Comparison of ENCODE assay signal across 22 cellular contexts in the genomic region with DNA sequence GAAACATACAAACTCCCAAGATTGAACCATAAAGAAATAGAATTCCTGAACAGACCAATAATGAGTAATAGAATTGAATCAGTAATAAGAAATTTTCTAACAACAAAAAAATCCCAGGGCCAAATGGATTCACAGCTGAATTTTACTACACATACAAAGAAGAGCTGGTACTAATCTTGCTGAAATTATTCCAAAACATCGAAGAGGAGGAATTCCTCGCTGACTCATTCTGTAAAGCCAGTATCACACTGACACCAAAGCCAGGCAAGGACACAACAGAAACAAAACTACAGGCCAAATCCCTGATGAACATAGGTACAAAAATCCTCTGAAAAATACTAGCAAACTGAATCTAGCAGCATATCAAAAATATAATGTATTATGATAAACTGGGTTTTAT.
"Had no signal": no experiment of that assay in that cellular context is flagged by ENCODE, and none has a peak within 500 bp of the region (broad histone marks: within the 10 kb centered on the region; RNA-seq: fewer than 3 reads in every experiment).

No MANE protein-coding gene starts in this region.

- H3K4me3 Mint-ChIP-seq: activated CD4-positive, alpha-beta memory T cell treated with anti-CD3 and anti-CD28 coated beads, Interleukin-2, amount 10 ng/mL, durations not matched to agents 7 days and 5 days; activated naive CD4-positive, alpha-beta T cell treated with anti-CD3 and anti-CD28 coated beads, Interleukin-2, amount 50 U/mL, for 24 hours; activated T-cell treated with anti-CD3 and anti-CD28 coated beads, Interleukin-2, amount 50 U/mL, for 24 hours; nephron; stimulated activated naive B cell treated with anti-CD40 and anti-IgM and Interleukin-4, amounts not matched to agents 10 μg/mL and 1 μg/mL and 100 μg/mL, for 72 hours; WTC11 had no signal

- H3K36me3 ChIP-seq: brain microvascular endothelial cell, esophagus squamous epithelium, thyroid gland had no signal

- H3K27me3 ChIP-seq: brain microvascular endothelial cell, esophagus squamous epithelium, thyroid gland had no signal

- H3K36me3 Mint-ChIP-seq: activated naive CD4-positive, alpha-beta T cell treated with anti-CD3 and anti-CD28 coated beads, Interleukin-2, amount 50 U/mL, for 24 hours; stimulated activated naive B cell treated with anti-CD40 and anti-IgM and Interleukin-4, amounts not matched to agents 10 μg/mL and 1 μg/mL and 100 μg/mL, for 72 hours had no signal

- FAIRE-seq: endothelial cell of umbilical vein, frontal cortex had no signal

- H3K4me3 ChIP-seq: esophagus squamous epithelium, skin epidermis, thyroid gland had no signal

- H3K4me1 ChIP-seq: esophagus squamous epithelium, thyroid gland had no signal

- DNase-seq: activated CD4-positive, alpha-beta memory T cell treated with anti-CD3 and anti-CD28 coated beads, Interleukin-2, amount 10 ng/mL, durations not matched to agents 7 days and 5 days; activated CD4-positive, alpha-beta T cell treated with anti-CD3 and anti-CD28 coated beads for 4 hours; activated effector memory CD4-positive, alpha-beta T cell treated with Interleukin-2 at 50 U/mL for 16 hours; activated T-cell treated with anti-CD3 and anti-CD28 coated beads, Interleukin-2, amount 50 U/mL, for 24 hours; amniotic stem cell; brain microvascular endothelial cell; cortex of kidney; effector CD4-positive, alpha-beta T cell; esophagus squamous epithelium; head of caudate nucleus; mesenchymal stem cell; occipital lobe; stimulated activated CD4-positive, alpha-beta T cell treated with anti-CD3 and anti-CD28 coated beads, Interleukin-15, amount 100 ng/mL, for 24 hours; stimulated activated CD4-positive, alpha-beta T cell treated with anti-CD3 and anti-CD28 coated beads, Interleukin-4, amount 100 ng/mL, for 1 hour; stimulated activated naive B cell treated with anti-CD40 and anti-IgM and Interleukin-4, amounts not matched to agents 10 μg/mL and 1 μg/mL and 100 μg/mL, for 72 hours; thyroid gland had no signal

- H3K9me3 ChIP-seq: esophagus squamous epithelium, thyroid gland had no signal

- H3K27me3 Mint-ChIP-seq: activated CD4-positive, alpha-beta memory T cell treated with anti-CD3 and anti-CD28 coated beads, Interleukin-2, amount 10 ng/mL, durations not matched to agents 7 days and 5 days; stimulated activated naive B cell treated with anti-CD40 and anti-IgM and Interleukin-4, amounts not matched to agents 10 μg/mL and 1 μg/mL and 100 μg/mL, for 72 hours had no signal

- H3K4me1 Mint-ChIP-seq: activated CD4-positive, alpha-beta memory T cell treated with anti-CD3 and anti-CD28 coated beads, Interleukin-2, amount 10 ng/mL, durations not matched to agents 7 days and 5 days; activated naive CD4-positive, alpha-beta T cell treated with anti-CD3 and anti-CD28 coated beads, Interleukin-2, amount 50 U/mL, for 24 hours; nephron; stimulated activated naive B cell treated with anti-CD40 and anti-IgM and Interleukin-4, amounts not matched to agents 10 μg/mL and 1 μg/mL and 100 μg/mL, for 72 hours; WTC11 had no signal

- H3K27ac Mint-ChIP-seq: activated CD4-positive, alpha-beta memory T cell treated with anti-CD3 and anti-CD28 coated beads, Interleukin-2, amount 10 ng/mL, durations not matched to agents 7 days and 5 days; activated naive CD4-positive, alpha-beta T cell treated with anti-CD3 and anti-CD28 coated beads, Interleukin-2, amount 50 U/mL, for 24 hours; activated T-cell treated with anti-CD3 and anti-CD28 coated beads, Interleukin-2, amount 50 U/mL, for 24 hours; nephron; stimulated activated naive B cell treated with anti-CD40 and anti-IgM and Interleukin-4, amounts not matched to agents 10 μg/mL and 1 μg/mL and 100 μg/mL, for 72 hours; WTC11 had no signal

- ATAC-seq: stimulated activated naive B cell treated with anti-CD40 and anti-IgM and Interleukin-4, amounts not matched to agents 10 μg/mL and 1 μg/mL and 100 μg/mL, for 72 hours; WTC11 had no signal

- H3K27ac ChIP-seq: brain microvascular endothelial cell, esophagus squamous epithelium, skin epidermis, thyroid gland had no signal

- H3K9me3 Mint-ChIP-seq: activated CD4-positive, alpha-beta memory T cell treated with anti-CD3 and anti-CD28 coated beads, Interleukin-2, amount 10 ng/mL, durations not matched to agents 7 days and 5 days; activated naive CD4-positive, alpha-beta T cell treated with anti-CD3 and anti-CD28 coated beads, Interleukin-2, amount 50 U/mL, for 24 hours had no signal
